In the genomic region with DNA sequence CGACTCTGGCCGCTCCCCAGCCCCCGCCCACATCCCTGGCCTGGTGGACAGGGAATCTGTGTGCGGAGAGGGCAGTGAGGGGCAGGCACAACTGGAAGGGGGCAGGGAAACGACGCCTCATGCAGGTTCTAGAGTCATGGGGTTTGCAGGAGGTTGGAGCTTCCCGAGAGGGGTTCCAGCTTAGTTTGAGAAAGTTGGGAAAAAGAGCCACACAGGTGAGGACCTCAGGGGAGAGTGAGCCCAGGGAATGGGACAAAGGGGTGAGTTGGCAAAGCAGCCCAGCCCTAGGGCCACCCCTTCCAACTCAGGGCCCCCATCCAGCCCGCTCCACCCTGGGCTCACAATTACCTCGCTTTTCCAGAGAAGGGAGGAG, we compare ENCODE assay signal across 8 cellular contexts. TPM values are rescaled to one million over a fixed set of nuclear protein-coding genes. Genes with fewer than 3 reads are reported as not detected.
A peak's percentile ranks its signal among the peaks of the same experiment; 100 is the strongest.
DNase-seq lines count a peak whose midpoint lies in the region; ATAC-seq and TF ChIP-seq lines count a peak whose summit lies in the region.

No MANE protein-coding gene starts in this region.

- DNase-seq in BE2C (peak; percentile 30), MM.1S (no peak), omental fat pad (ENCODE audit: low spot score) (no peak), NOMO-1 treated with DMSO at 0.1 percent for 48 hours (lab: John Stamatoyannopoulos, UW; ENCODE audit: unreplicated experiment) (no peak)

- H3K9ac ChIP-seq in MM.1S (ENCODE audit: low read length) = peak overlapping the region; percentile 49; the same call in 1 of the 2 replicates
- H3K9ac ChIP-seq in endocrine pancreas (ENCODE audit: control insufficient read depth, insufficient read depth, low read length) = peak overlapping the region; percentile 79

- no peaks in the 10 kb centered on the region for H3F3A ChIP-seq in MM.1S (ENCODE audit: insufficient read depth, low read length)

- H3K9me3 ChIP-seq in BE2C (no peaks in the 10 kb centered on the region), MM.1S (replicated peaks; ENCODE audit: insufficient read depth, low read length) (no peaks in the 10 kb centered on the region), endocrine pancreas (ENCODE audit: control insufficient read depth, low read length) (no peaks in the 10 kb centered on the region), mesodermal cell (ENCODE audit: control insufficient read depth, low read length) (no peaks in the 10 kb centered on the region)

- H3K4me3 ChIP-seq in BE2C (ENCODE audit: low read depth, low read length) = peak overlapping the region; percentile 69
- peak overlapping the region; percentile 58 for H3K4me3 ChIP-seq in MM.1S (ENCODE audit: low read length)
- no peak overlapping the region for H3K4me3 ChIP-seq in endocrine pancreas (ENCODE audit: control insufficient read depth, insufficient read depth, low read length)
- H3K4me3 ChIP-seq in mesodermal cell (ENCODE audit: extremely low read depth, insufficient read depth, low read length, poor library complexity, severe bottlenecking) = peak overlapping the region; percentile 54
- peak overlapping the region; percentile 42 for H3K4me3 ChIP-seq in urinary bladder (ENCODE audit: low read depth, low read length)

- TF ChIP-seq CTCF in BE2C (IDR thresholded peaks at IDR 0.05; ENCODE audit: low read depth, low read length) = no peak
- TF ChIP-seq CTCF in MM.1S (IDR thresholded peaks at IDR 0.05; ENCODE audit: low read length) = no peak
- no peak for TF ChIP-seq CTCF in omental fat pad (IDR thresholded peaks at IDR 0.05)

- H3K79me2 ChIP-seq in MM.1S (ENCODE audit: low read length) = no peaks in the 10 kb centered on the region

- no peak for ATAC-seq in omental fat pad (ENCODE audit: low FRiP score)
- ATAC-seq in GM19455 (IDR thresholded peaks at IDR 0.05; ENCODE audit: unreplicated experiment) = no peak

- H3K36me3 ChIP-seq in BE2C (no peaks in the 10 kb centered on the region), MM.1S (replicated peaks; ENCODE audit: insufficient read depth, low read length) (no peaks in the 10 kb centered on the region), endocrine pancreas (ENCODE audit: control insufficient read depth, insufficient read depth, low read length) (no peaks in the 10 kb centered on the region), mesodermal cell (ENCODE audit: control insufficient read depth, insufficient read depth, low read length) (peaks cover 24% of the 10 kb centered on the region), urinary bladder (ENCODE audit: insufficient read depth) (no peaks in the 10 kb centered on the region)

- no peaks in the 10 kb centered on the region for H3K9me2 ChIP-seq in MM.1S (replicated peaks; ENCODE audit: insufficient read depth, low read length)

- 4 to 11% methylated on average over 4 to 5 of the region's 9 CpGs for WGBS in mesodermal cell (ENCODE audit: insufficient coverage in 2 of 2), 2 experiments
- 7% methylated on average over 9 of the region's 9 CpGs for WGBS in urinary bladder

- peaks cover 3% of the 10 kb centered on the region; the same call in 1 of the 2 replicates for H3K4me1 ChIP-seq in BE2C
- H3K4me1 ChIP-seq in MM.1S (ENCODE audit: low read length) = peaks cover 5% of the 10 kb centered on the region
- no peaks in the 10 kb centered on the region for H3K4me1 ChIP-seq in endocrine pancreas (ENCODE audit: control insufficient read depth, insufficient read depth, low read length)
- peaks cover 38% of the 10 kb centered on the region for H3K4me1 ChIP-seq in mesodermal cell (ENCODE audit: control insufficient read depth, insufficient read depth, low read length, poor library complexity, severe bottlenecking)
- H3K4me1 ChIP-seq in urinary bladder (ENCODE audit: insufficient read depth) = peaks cover 1% of the 10 kb centered on the region

- no peak overlapping the region for H3K27ac ChIP-seq in MM.1S (ENCODE audit: low read length)
- H3K27ac ChIP-seq in mesodermal cell (ENCODE audit: low read depth, low read length, severe bottlenecking) = peak overlapping the region; percentile 99
- no peak overlapping the region for H3K27ac ChIP-seq in urinary bladder (ENCODE audit: low read depth)

- no peaks in the 10 kb centered on the region for H4K20me1 ChIP-seq in MM.1S (ENCODE audit: insufficient read depth, low read length)

- peak overlapping the region; percentile 98 for H2AFZ ChIP-seq in MM.1S (ENCODE audit: low read length)

- no peaks in the 10 kb centered on the region for H3K27me3 ChIP-seq in BE2C
- peaks cover 29% of the 10 kb centered on the region for H3K27me3 ChIP-seq in MM.1S (replicated peaks; ENCODE audit: insufficient read depth, low read length)
- no peaks in the 10 kb centered on the region for H3K27me3 ChIP-seq in endocrine pancreas (ENCODE audit: control insufficient read depth, insufficient read depth, low read length)

- H3K4me2 ChIP-seq in MM.1S (ENCODE audit: low read depth, low read length) = peak overlapping the region; percentile 89

RNA-seq across cellular contexts. Expression of gene RTKN, which starts 1.7 kb away (rescaled TPM):
- 12.9 TPM for polyA plus RNA-seq in BE2C (2012; ENCODE audit: insufficient read depth, insufficient read length, low read depth)
- 38.8 TPM for polyA plus RNA-seq in mesodermal cell (2013, experiment 1 of 2)
- 27.9 TPM for polyA plus RNA-seq in mesodermal cell (2013, experiment 2 of 2)
- total RNA-seq in urinary bladder (18.0 TPM), omental fat pad (10 to 100 TPM in 3 of 4 donors, 1 to 10 TPM in 1; 9.1 to 32.2 (median 19.3) TPM)
- 14.2 TPM for polyA plus RNA-seq in urinary bladder

RNA-seq across cellular contexts. Expression of gene INO80B, which starts 14.9 kb away (rescaled TPM):
- 20.6 TPM for polyA plus RNA-seq in BE2C (2012; ENCODE audit: insufficient read depth, insufficient read length, low read depth)
- polyA plus RNA-seq in mesodermal cell (2013, experiment 1 of 2) = 17.7 TPM
- 11.7 TPM for polyA plus RNA-seq in mesodermal cell (2013, experiment 2 of 2)
- total RNA-seq in urinary bladder = 13.5 TPM
- polyA plus RNA-seq in urinary bladder = 35.2 TPM
- total RNA-seq in omental fat pad = 10 to 100 TPM in 3 of 4 donors, 1 to 10 TPM in 1; 4.6 to 26.5 (median 14.9) TPM

RNA-seq across cellular contexts. Expression of gene WBP1, which starts 18.2 kb away (rescaled TPM):
- polyA plus RNA-seq in BE2C (2012; ENCODE audit: insufficient read depth, insufficient read length, low read depth) = 160 TPM
- polyA plus RNA-seq in mesodermal cell (2013, experiment 1 of 2) = 85.4 TPM
- 71.8 TPM for polyA plus RNA-seq in mesodermal cell (2013, experiment 2 of 2)
- total RNA-seq in urinary bladder = 23.1 TPM
- 99.3 TPM for polyA plus RNA-seq in urinary bladder
- total RNA-seq in omental fat pad = 10 to 100 TPM; 34.9 to 64.5 (median 44.3) TPM

RNA-seq across cellular contexts. Expression of gene WDR54, which starts 18.5 kb away (rescaled TPM):
- 72.7 TPM for polyA plus RNA-seq in BE2C (2012; ENCODE audit: insufficient read depth, insufficient read length, low read depth)
- 40.7 TPM for polyA plus RNA-seq in mesodermal cell (2013, experiment 1 of 2)
- 41.3 TPM for polyA plus RNA-seq in mesodermal cell (2013, experiment 2 of 2)
- total RNA-seq in urinary bladder = 7.8 TPM
- polyA plus RNA-seq in urinary bladder = 21.5 TPM
- 10 to 100 TPM in 1 of 4 donors, 1 to 10 TPM in 3; 3.0 to 10.5 (median 6.1) TPM for total RNA-seq in omental fat pad

RNA-seq across cellular contexts. Expression of gene C2orf81, which starts 18.6 kb away (rescaled TPM):
- polyA plus RNA-seq in BE2C (2012; ENCODE audit: insufficient read depth, insufficient read length, low read depth) = 6.6 TPM
- polyA plus RNA-seq in mesodermal cell (2013, experiment 1 of 2) = 2.4 TPM
- 1.6 TPM for polyA plus RNA-seq in mesodermal cell (2013, experiment 2 of 2)
- total RNA-seq in urinary bladder = 0.74 TPM
- 4.9 TPM for polyA plus RNA-seq in urinary bladder
- 1 to 10 TPM in 2 of 4 donors, under 1 TPM in 2; 0.48 to 1.4 (median 1.0) TPM for total RNA-seq in omental fat pad
